2 cellular contexts compared by ENCODE assay signal in the genomic region with DNA sequence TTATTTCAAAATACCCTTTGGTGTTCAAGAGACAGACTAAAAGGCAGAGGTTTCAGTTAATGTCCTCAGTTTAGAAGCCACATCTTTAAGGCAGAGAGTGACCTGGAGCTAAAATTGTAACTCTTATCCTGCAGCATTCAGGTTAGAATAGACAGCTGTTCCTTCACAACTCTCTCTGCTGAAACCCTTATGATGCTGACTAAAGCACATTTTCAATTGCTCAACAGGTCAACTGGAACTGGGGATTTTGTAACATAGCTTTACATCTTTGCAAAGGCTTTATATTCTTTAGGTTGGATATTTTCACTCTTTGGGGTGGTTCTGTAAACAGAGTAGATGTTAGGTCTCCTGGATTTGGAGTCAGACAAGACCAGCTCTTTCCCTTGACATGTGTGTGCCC.
TF ChIP-seq lines count a peak whose summit lies in the region.

No MANE protein-coding gene starts in this region.

TF ChIP-seq in HepG2, 621 proteins besides CTCF, POLR2A, EP300 and RAD21:
- TF ChIP-seq MAFF (IDR thresholded peaks at IDR 0.05; ENCODE audit: low read depth, low read length), result peak; percentile 27; the same call in 1 of the 2 replicates
- no peak for TF ChIP-seq NFYC (CRISPR knock-in tag; IDR thresholded peaks at IDR 0.05)
- no peak for TF ChIP-seq NFATC3 (CRISPR knock-in tag; IDR thresholded peaks at IDR 0.05)
- TF ChIP-seq MAFK (conservative IDR thresholded peaks at IDR 0.05 in 1 of 2, IDR thresholded peaks at IDR 0.05 in 1 of 2; ENCODE audit: low read length in 2 of 2), result peak; percentile 58 to 73
- TF ChIP-seq, protein P1, sequence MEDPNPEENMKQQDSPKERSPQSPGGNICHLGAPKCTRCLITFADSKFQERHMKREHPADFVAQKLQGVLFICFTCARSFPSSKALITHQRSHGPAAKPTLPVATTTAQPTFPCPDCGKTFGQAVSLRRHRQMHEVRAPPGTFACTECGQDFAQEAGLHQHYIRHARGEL (CRISPR knock-in tag; IDR thresholded peaks at IDR 0.05), result no peak
- no peak for TF ChIP-seq TGIF2 (CRISPR knock-in tag; IDR thresholded peaks at IDR 0.05)

TF ChIP-seq in K562, 482 proteins besides CTCF, POLR2A, EP300 and RAD21:
- 0 out of 2 replicates have a peak, but pooled peaks have one; percentile 5 for TF ChIP-seq ZNF316 (IDR thresholded peaks at IDR 0.05)
- TF ChIP-seq, protein P2, sequence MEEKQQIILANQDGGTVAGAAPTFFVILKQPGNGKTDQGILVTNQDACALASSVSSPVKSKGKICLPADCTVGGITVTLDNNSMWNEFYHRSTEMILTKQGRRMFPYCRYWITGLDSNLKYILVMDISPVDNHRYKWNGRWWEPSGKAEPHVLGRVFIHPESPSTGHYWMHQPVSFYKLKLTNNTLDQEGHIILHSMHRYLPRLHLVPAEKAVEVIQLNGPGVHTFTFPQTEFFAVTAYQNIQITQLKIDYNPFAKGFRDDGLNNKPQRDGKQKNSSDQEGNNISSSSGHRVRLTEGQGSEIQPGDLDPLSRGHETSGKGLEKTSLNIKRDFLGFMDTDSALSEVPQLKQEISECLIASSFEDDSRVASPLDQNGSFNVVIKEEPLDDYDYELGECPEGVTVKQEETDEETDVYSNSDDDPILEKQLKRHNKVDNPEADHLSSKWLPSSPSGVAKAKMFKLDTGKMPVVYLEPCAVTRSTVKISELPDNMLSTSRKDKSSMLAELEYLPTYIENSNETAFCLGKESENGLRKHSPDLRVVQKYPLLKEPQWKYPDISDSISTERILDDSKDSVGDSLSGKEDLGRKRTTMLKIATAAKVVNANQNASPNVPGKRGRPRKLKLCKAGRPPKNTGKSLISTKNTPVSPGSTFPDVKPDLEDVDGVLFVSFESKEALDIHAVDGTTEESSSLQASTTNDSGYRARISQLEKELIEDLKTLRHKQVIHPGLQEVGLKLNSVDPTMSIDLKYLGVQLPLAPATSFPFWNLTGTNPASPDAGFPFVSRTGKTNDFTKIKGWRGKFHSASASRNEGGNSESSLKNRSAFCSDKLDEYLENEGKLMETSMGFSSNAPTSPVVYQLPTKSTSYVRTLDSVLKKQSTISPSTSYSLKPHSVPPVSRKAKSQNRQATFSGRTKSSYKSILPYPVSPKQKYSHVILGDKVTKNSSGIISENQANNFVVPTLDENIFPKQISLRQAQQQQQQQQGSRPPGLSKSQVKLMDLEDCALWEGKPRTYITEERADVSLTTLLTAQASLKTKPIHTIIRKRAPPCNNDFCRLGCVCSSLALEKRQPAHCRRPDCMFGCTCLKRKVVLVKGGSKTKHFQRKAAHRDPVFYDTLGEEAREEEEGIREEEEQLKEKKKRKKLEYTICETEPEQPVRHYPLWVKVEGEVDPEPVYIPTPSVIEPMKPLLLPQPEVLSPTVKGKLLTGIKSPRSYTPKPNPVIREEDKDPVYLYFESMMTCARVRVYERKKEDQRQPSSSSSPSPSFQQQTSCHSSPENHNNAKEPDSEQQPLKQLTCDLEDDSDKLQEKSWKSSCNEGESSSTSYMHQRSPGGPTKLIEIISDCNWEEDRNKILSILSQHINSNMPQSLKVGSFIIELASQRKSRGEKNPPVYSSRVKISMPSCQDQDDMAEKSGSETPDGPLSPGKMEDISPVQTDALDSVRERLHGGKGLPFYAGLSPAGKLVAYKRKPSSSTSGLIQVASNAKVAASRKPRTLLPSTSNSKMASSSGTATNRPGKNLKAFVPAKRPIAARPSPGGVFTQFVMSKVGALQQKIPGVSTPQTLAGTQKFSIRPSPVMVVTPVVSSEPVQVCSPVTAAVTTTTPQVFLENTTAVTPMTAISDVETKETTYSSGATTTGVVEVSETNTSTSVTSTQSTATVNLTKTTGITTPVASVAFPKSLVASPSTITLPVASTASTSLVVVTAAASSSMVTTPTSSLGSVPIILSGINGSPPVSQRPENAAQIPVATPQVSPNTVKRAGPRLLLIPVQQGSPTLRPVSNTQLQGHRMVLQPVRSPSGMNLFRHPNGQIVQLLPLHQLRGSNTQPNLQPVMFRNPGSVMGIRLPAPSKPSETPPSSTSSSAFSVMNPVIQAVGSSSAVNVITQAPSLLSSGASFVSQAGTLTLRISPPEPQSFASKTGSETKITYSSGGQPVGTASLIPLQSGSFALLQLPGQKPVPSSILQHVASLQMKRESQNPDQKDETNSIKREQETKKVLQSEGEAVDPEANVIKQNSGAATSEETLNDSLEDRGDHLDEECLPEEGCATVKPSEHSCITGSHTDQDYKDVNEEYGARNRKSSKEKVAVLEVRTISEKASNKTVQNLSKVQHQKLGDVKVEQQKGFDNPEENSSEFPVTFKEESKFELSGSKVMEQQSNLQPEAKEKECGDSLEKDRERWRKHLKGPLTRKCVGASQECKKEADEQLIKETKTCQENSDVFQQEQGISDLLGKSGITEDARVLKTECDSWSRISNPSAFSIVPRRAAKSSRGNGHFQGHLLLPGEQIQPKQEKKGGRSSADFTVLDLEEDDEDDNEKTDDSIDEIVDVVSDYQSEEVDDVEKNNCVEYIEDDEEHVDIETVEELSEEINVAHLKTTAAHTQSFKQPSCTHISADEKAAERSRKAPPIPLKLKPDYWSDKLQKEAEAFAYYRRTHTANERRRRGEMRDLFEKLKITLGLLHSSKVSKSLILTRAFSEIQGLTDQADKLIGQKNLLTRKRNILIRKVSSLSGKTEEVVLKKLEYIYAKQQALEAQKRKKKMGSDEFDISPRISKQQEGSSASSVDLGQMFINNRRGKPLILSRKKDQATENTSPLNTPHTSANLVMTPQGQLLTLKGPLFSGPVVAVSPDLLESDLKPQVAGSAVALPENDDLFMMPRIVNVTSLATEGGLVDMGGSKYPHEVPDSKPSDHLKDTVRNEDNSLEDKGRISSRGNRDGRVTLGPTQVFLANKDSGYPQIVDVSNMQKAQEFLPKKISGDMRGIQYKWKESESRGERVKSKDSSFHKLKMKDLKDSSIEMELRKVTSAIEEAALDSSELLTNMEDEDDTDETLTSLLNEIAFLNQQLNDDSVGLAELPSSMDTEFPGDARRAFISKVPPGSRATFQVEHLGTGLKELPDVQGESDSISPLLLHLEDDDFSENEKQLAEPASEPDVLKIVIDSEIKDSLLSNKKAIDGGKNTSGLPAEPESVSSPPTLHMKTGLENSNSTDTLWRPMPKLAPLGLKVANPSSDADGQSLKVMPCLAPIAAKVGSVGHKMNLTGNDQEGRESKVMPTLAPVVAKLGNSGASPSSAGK (IDR thresholded peaks at IDR 0.05), result no peak
